20 cellular contexts compared by ENCODE assay signal in genomic region chr3:66256806-66257205, GRCh38. TPM values are rescaled to one million over a fixed set of nuclear protein-coding genes. Genes with fewer than 3 reads are reported as not detected.
DNase-seq lines count a peak whose midpoint lies in the region; ATAC-seq and TF ChIP-seq lines count a peak whose summit lies in the region.
"Had no signal": no experiment of that assay in that cellular context is flagged by ENCODE, and none has a peak within 500 bp of the region (broad histone marks: within the 10 kb centered on the region; RNA-seq: fewer than 3 reads in every experiment).

No MANE protein-coding gene starts in this region.

- H3K36me3 Mint-ChIP-seq in immature natural killer cell = peaks cover 0 to 6% (median 0%) of the 10 kb centered on the region in 3 donors
- H3K36me3 Mint-ChIP-seq in CD8-positive, alpha-beta T cell = peaks cover 44% of the 10 kb centered on the region

- H3K4me3 ChIP-seq in AG04450 (ENCODE audit: low read depth, low read length) = no peak overlapping the region
- H3K4me3 ChIP-seq in CD8-positive, alpha-beta T cell (ENCODE audit: low read depth, low read length) = no peak overlapping the region
- H3K4me3 ChIP-seq: A549, GM12878, GM23338, SJCRH30 had no signal

- DNase-seq in AG04450 (ENCODE audit: low read depth, low spot score) = no peak
- peak; percentile 26 for DNase-seq in ELR (ENCODE audit: low read depth)
- DNase-seq in amniotic epithelial cell (ENCODE audit: low read depth) = peak; percentile 21
- DNase-seq in fibroblast of peridontal ligament (ENCODE audit: extremely low read depth) = peak; percentile 35
- DNase-seq in Ammon's horn (ENCODE audit: low spot score) = no peak
- no peak for DNase-seq in immature natural killer cell
- DNase-seq in CD8-positive, alpha-beta T cell = no peak
- DNase-seq: AML-193, Caco-2, NCI-H1417, NCI-H187, NCI-H2107, NCI-H510A, NCI-H774, SJCRH30 had no signal

- peak overlapping the region; percentile 65 for H3K27ac ChIP-seq in AG04450 (ENCODE audit: low read depth, low read length)
- no peak overlapping the region for H3K27ac ChIP-seq in CD8-positive, alpha-beta T cell (ENCODE audit: low read depth, low read length)
- H3K27ac ChIP-seq: A549, SJCRH30 had no signal

- H3K9me3 Mint-ChIP-seq in immature natural killer cell = no peaks in the 10 kb centered on the region
- H3K9me3 Mint-ChIP-seq in CD8-positive, alpha-beta T cell = no peaks in the 10 kb centered on the region
- H3K9me3 Mint-ChIP-seq: GM23338 had no signal

- no peaks in the 10 kb centered on the region for H3K4me1 ChIP-seq in CD8-positive, alpha-beta T cell (ENCODE audit: insufficient read depth, low read length)
- H3K4me1 ChIP-seq: A549, Caco-2, SJCRH30 had no signal

- no peaks in the 10 kb centered on the region for H3K27me3 Mint-ChIP-seq in immature natural killer cell (ENCODE audit: low read depth in 3 of 3)
- no peaks in the 10 kb centered on the region for H3K27me3 Mint-ChIP-seq in CD8-positive, alpha-beta T cell (ENCODE audit: low read depth)

- H3K4me1 Mint-ChIP-seq in immature natural killer cell = peaks cover 0 to 2% of the 10 kb centered on the region in 2 donors
- peaks cover 9% of the 10 kb centered on the region for H3K4me1 Mint-ChIP-seq in CD8-positive, alpha-beta T cell (ENCODE audit: low read depth)
- H3K4me1 Mint-ChIP-seq: GM23338 had no signal

- H3K9me3 ChIP-seq in AG04450 (ENCODE audit: control insufficient read depth, insufficient read depth, low read length) = no peaks in the 10 kb centered on the region
- H3K9me3 ChIP-seq in CD8-positive, alpha-beta T cell (ENCODE audit: low read length) = no peaks in the 10 kb centered on the region
- H3K9me3 ChIP-seq: A549, Caco-2, SJCRH30 had no signal

- intact Hi-C loops in CD8-positive, alpha-beta T cell (cut with DNase I, micrococcal nuclease) = no loop called here

- POLR2A ChIA-PET in AG04450 (lab: Yijun Ruan, JAX) = no interaction called here
- POLR2A ChIA-PET in CD8-positive, alpha-beta T cell (lab: Charles Lee) = no interaction called here

- no peaks in the 10 kb centered on the region for H3K36me3 ChIP-seq in CD8-positive, alpha-beta T cell (ENCODE audit: insufficient read depth, low read length)
- H3K36me3 ChIP-seq: SJCRH30 had no signal

- no peaks in the 10 kb centered on the region for H3K27me3 ChIP-seq in AG04450 (ENCODE audit: control insufficient read depth, insufficient read depth, low read length)
- no peaks in the 10 kb centered on the region for H3K27me3 ChIP-seq in CD8-positive, alpha-beta T cell (ENCODE audit: insufficient read depth, low read length)
- H3K27me3 ChIP-seq: SJCRH30 had no signal

- H3K4me3 Mint-ChIP-seq in immature natural killer cell = no peak overlapping the region
- H3K4me3 Mint-ChIP-seq in CD8-positive, alpha-beta T cell = no peak overlapping the region
- H3K4me3 Mint-ChIP-seq: GM23338 had no signal

- no peak overlapping the region for H3K27ac Mint-ChIP-seq in immature natural killer cell
- H3K27ac Mint-ChIP-seq in CD8-positive, alpha-beta T cell = no peak overlapping the region
- H3K27ac Mint-ChIP-seq: GM23338 had no signal

- TF ChIP-seq CTCF in AG04450 (IDR thresholded peaks at IDR 0.05; ENCODE audit: low read depth, low read length) = no peak
- no peak for TF ChIP-seq CTCF in CD8-positive, alpha-beta T cell (IDR thresholded peaks at IDR 0.05)

- ATAC-seq in HG03095 (IDR thresholded peaks at IDR 0.05; ENCODE audit: unreplicated experiment) = no peak
- no peak for ATAC-seq in CD8-positive, alpha-beta T cell
- ATAC-seq: A549, GM12878, GM23338, Panc1 had no signal

- CTCF ChIA-PET in AG04450 (lab: Charles Lee) = interaction anchor here (0.6 to 6.6 kb wide), 7 partner anchors 13 to 1794 kb away, joined by 3 to 72 read pairs (median 5); no protein-coding TSS in a partner anchor
- CTCF ChIA-PET in CD8-positive, alpha-beta T cell (lab: Charles Lee) = interaction anchor here (0.8 to 5.4 kb wide), 2 partner anchors 151 to 552 kb away, joined by 4 to 35 read pairs; no protein-coding TSS in a partner anchor

RNA-seq across cellular contexts. Expression of gene SLC25A26, which starts 36.0 kb away (rescaled TPM):
- polyA plus RNA-seq in AG04450 (2011; rRNA removed) = 16.2 and 16.4 TPM in 2 replicates
- polyA minus RNA-seq in AG04450 (2011; rRNA and poly(A)+ RNA removed) = 6.0 and 7.8 TPM in 2 replicates
- polyA plus RNA-seq in immature natural killer cell = 10 to 100 TPM; 27.1 to 52.3 (median 43.3) TPM
- 10 to 100 TPM; 32.0 to 37.4 TPM for total RNA-seq in CD8-positive, alpha-beta T cell

Comparison
In these comparisons a context has a peak if more than half of its experiments do, and no peak if none do; other contexts are left out.
1. DNase-seq: peak in ELR (single experiment), amniotic epithelial cell (single experiment) and fibroblast of peridontal ligament (single experiment); none in AG04450 (single experiment), Ammon's horn (single experiment), immature natural killer cell (0 of 3) and CD8-positive, alpha-beta T cell (0 of 7).